1 cellular context compared by ENCODE assay signal in genomic region chr18:3456686-3457069, GRCh38.
TF ChIP-seq lines count a peak whose summit lies in the region.

No MANE protein-coding gene starts in this region.

TF ChIP-seq in H1, 55 proteins besides CTCF, POLR2A, EP300 and RAD21:
- no peak for TF ChIP-seq NRF1 (IDR thresholded peaks at IDR 0.05; ENCODE audit: low read depth, low read length)
- TF ChIP-seq JUND (IDR thresholded peaks at IDR 0.05; ENCODE audit: low read length): no peak
- no peak for TF ChIP-seq YY1 (IDR thresholded peaks at IDR 0.05; ENCODE audit: low read depth, low read length)
- no peak for TF ChIP-seq NANOG (IDR thresholded peaks at IDR 0.05; ENCODE audit: insufficient read depth, low read depth, low read length, poor library complexity, severe bottlenecking)
- no peak for TF ChIP-seq ATF2 (IDR thresholded peaks at IDR 0.05; ENCODE audit: low read length)
- no peak for TF ChIP-seq JUN (IDR thresholded peaks at IDR 0.05; ENCODE audit: low read depth, low read length)
- no peak for TF ChIP-seq CBX8 (IDR thresholded peaks at IDR 0.05; ENCODE audit: borderline replicate concordance, low read depth, low read length)
- no peak for TF ChIP-seq FOSL1 (IDR thresholded peaks at IDR 0.05; ENCODE audit: insufficient read depth, low read depth, low read length)
